Comparison of ENCODE assay signal across 1 cellular context in genomic region chrX:13128104-13128503, GRCh38.
TF ChIP-seq lines count a peak whose summit lies in the region.

No MANE protein-coding gene starts in this region.

TF ChIP-seq in K562, 482 proteins besides CTCF, POLR2A, EP300 and RAD21 (continued from another document):
- peak; percentile 30; the same call in 1 of the 2 replicates for TF ChIP-seq CEBPG (CRISPR knock-in tag; IDR thresholded peaks at IDR 0.05)
- peak; percentile 78 to 96 for TF ChIP-seq CEBPG (tag; conservative IDR thresholded peaks at IDR 0.05 in 1 of 2, IDR thresholded peaks at IDR 0.05 in 1 of 2)
- TF ChIP-seq MTA1 (IDR thresholded peaks at IDR 0.05; ENCODE audit: borderline replicate concordance), result no peak
- TF ChIP-seq RERE (CRISPR knock-in tag; IDR thresholded peaks at IDR 0.05; ENCODE audit: borderline replicate concordance), result no peak
